In the genomic region with DNA sequence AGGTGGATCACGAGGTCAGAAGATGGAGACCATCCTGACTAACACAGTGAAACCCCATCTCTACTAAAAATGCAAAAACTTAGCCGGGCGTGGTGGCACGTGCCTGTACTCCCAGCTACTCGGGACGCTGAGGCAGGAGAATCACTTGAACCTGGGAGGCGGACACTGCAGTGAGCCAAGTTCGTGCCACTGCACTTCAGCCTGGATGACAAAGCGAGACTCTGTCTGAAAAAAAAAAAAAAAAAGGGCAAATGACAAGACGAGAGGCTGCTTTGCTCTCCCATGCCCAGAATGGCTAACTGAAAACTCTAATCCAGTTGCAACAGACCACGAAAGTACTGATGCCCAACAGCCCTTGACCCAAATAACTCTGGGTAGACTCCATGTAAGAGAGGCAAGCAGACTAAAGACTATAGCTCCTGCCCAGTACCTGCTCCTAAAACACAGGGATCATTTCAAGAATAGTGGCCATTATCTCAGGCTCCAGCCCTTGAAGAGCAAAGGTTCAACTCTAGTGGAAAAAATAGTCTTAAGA, we compare ENCODE assay signal across 1 cellular context.
TF ChIP-seq lines count a peak whose summit lies in the region.

No MANE protein-coding gene starts in this region.

TF ChIP-seq in GM23338, 12 proteins besides CTCF, POLR2A, EP300 and RAD21:
- TF ChIP-seq EZH2phosphoT487 (IDR thresholded peaks at IDR 0.05; ENCODE audit: unreplicated experiment), result no peak
- TF ChIP-seq CREB1 (CRISPR knock-in tag; IDR thresholded peaks at IDR 0.05; ENCODE audit: low read depth), result no peak
- no peak for TF ChIP-seq ZNF331 (CRISPR knock-in tag; IDR thresholded peaks at IDR 0.05; ENCODE audit: low read depth)
- TF ChIP-seq POLR2AphosphoS5 (IDR thresholded peaks at IDR 0.05; ENCODE audit: low read depth), result no peak
- TF ChIP-seq ETS1 (IDR thresholded peaks at IDR 0.05), result no peak
- no peak for TF ChIP-seq STAT1 (IDR thresholded peaks at IDR 0.05; ENCODE audit: unreplicated experiment)
- TF ChIP-seq ZNF462 (CRISPR knock-in tag; IDR thresholded peaks at IDR 0.05), result no peak
- no peak for TF ChIP-seq EZH2 (IDR thresholded peaks at IDR 0.05; ENCODE audit: low read depth, unreplicated experiment)
- no peak for TF ChIP-seq NANOG (IDR thresholded peaks at IDR 0.05; ENCODE audit: borderline replicate concordance)
- TF ChIP-seq JUNB (IDR thresholded peaks at IDR 0.05; ENCODE audit: unreplicated experiment), result no peak
- no peak for TF ChIP-seq ZNF114 (CRISPR knock-in tag; IDR thresholded peaks at IDR 0.05)
- TF ChIP-seq, protein P1, sequence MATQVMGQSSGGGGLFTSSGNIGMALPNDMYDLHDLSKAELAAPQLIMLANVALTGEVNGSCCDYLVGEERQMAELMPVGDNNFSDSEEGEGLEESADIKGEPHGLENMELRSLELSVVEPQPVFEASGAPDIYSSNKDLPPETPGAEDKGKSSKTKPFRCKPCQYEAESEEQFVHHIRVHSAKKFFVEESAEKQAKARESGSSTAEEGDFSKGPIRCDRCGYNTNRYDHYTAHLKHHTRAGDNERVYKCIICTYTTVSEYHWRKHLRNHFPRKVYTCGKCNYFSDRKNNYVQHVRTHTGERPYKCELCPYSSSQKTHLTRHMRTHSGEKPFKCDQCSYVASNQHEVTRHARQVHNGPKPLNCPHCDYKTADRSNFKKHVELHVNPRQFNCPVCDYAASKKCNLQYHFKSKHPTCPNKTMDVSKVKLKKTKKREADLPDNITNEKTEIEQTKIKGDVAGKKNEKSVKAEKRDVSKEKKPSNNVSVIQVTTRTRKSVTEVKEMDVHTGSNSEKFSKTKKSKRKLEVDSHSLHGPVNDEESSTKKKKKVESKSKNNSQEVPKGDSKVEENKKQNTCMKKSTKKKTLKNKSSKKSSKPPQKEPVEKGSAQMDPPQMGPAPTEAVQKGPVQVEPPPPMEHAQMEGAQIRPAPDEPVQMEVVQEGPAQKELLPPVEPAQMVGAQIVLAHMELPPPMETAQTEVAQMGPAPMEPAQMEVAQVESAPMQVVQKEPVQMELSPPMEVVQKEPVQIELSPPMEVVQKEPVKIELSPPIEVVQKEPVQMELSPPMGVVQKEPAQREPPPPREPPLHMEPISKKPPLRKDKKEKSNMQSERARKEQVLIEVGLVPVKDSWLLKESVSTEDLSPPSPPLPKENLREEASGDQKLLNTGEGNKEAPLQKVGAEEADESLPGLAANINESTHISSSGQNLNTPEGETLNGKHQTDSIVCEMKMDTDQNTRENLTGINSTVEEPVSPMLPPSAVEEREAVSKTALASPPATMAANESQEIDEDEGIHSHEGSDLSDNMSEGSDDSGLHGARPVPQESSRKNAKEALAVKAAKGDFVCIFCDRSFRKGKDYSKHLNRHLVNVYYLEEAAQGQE (IDR thresholded peaks at IDR 0.05; ENCODE audit: unreplicated experiment), result no peak
